In genomic region chr20:50343490-50344179, GRCh38 we compare ENCODE assay signal across 1 cellular context.
A peak's percentile ranks its signal among the peaks of the same experiment; 100 is the strongest.
TF ChIP-seq lines count a peak whose summit lies in the region.

No MANE protein-coding gene starts in this region.

TF ChIP-seq in HepG2, 621 proteins besides CTCF, POLR2A, EP300 and RAD21 (continued from another document and continues in another):
- TF ChIP-seq MXI1 (IDR thresholded peaks at IDR 0.05; ENCODE audit: borderline replicate concordance, low read depth, low read length) (0 out of 3 replicates have a peak, but pooled peaks have one; percentile 33), BCLAF1 (IDR thresholded peaks at IDR 0.05) (no peak), IKZF5 (CRISPR knock-in tag; IDR thresholded peaks at IDR 0.05) (no peak), ZNF749 (CRISPR knock-in tag; IDR thresholded peaks at IDR 0.05; ENCODE audit: borderline replicate concordance) (no peak), ZXDC (CRISPR knock-in tag; IDR thresholded peaks at IDR 0.05) (no peak), ZNF546 (CRISPR knock-in tag; conservative IDR thresholded peaks at IDR 0.05) (no peak), MBNL3 (CRISPR knock-in tag; conservative IDR thresholded peaks at IDR 0.05) (no peak), ZNF766 (CRISPR knock-in tag; IDR thresholded peaks at IDR 0.05; ENCODE audit: borderline replicate concordance) (no peak), ZNF460 (CRISPR knock-in tag; IDR thresholded peaks at IDR 0.05; ENCODE audit: borderline replicate concordance) (no peak), DNMT1 (CRISPR knock-in tag; IDR thresholded peaks at IDR 0.05) (no peak), ZMYM2 (CRISPR knock-in tag; IDR thresholded peaks at IDR 0.05) (no peak), ZNF724P (CRISPR knock-in tag; IDR thresholded peaks at IDR 0.05; ENCODE audit: borderline replicate concordance) (0 out of 2 replicates have a peak, but pooled peaks have one; percentile 72), MTA1 (CRISPR knock-in tag; IDR thresholded peaks at IDR 0.05; ENCODE audit: borderline replicate concordance) (peak; percentile 81; the same call in 1 of the 2 replicates), ZNF619 (CRISPR knock-in tag; IDR thresholded peaks at IDR 0.05) (no peak), ZMAT5 (CRISPR knock-in tag; IDR thresholded peaks at IDR 0.05; ENCODE audit: borderline replicate concordance, low read depth) (no peak), ZNF260 (CRISPR knock-in tag; IDR thresholded peaks at IDR 0.05; ENCODE audit: borderline replicate concordance, low read depth) (0 out of 2 replicates have a peak, but pooled peaks have one; percentile 68), REL (CRISPR knock-in tag; conservative IDR thresholded peaks at IDR 0.05) (no peak), NR0B2 (CRISPR knock-in tag; IDR thresholded peaks at IDR 0.05) (no peak), ZBTB4 (CRISPR knock-in tag; IDR thresholded peaks at IDR 0.05; ENCODE audit: borderline replicate concordance) (0 out of 2 replicates have a peak, but pooled peaks have one; percentile 28), ZFP36L2 (CRISPR knock-in tag; IDR thresholded peaks at IDR 0.05) (no peak), REPIN1 (CRISPR knock-in tag; IDR thresholded peaks at IDR 0.05; ENCODE audit: borderline replicate concordance, low read depth) (0 out of 2 replicates have a peak, but pooled peaks have one; percentile 44), ZNF18 (CRISPR knock-in tag; IDR thresholded peaks at IDR 0.05; ENCODE audit: insufficient replicate concordance) (no peak), ZBTB44 (CRISPR knock-in tag; IDR thresholded peaks at IDR 0.05) (no peak), NFAT5 (CRISPR knock-in tag; IDR thresholded peaks at IDR 0.05) (no peak), ZNF343 (CRISPR knock-in tag; IDR thresholded peaks at IDR 0.05) (no peak), FOXK2 (IDR thresholded peaks at IDR 0.05) (no peak), ZBTB37 (CRISPR knock-in tag; IDR thresholded peaks at IDR 0.05) (no peak), HMG20A (CRISPR knock-in tag; IDR thresholded peaks at IDR 0.05; ENCODE audit: borderline replicate concordance) (no peak), IRF9 (CRISPR knock-in tag; IDR thresholded peaks at IDR 0.05; ENCODE audit: borderline replicate concordance) (no peak), ELF1 (CRISPR knock-in tag; IDR thresholded peaks at IDR 0.05) (no peak), ZFYVE20 (CRISPR knock-in tag; IDR thresholded peaks at IDR 0.05; ENCODE audit: borderline replicate concordance, low read depth) (no peak), NAIF1 (CRISPR knock-in tag; IDR thresholded peaks at IDR 0.05; ENCODE audit: borderline replicate concordance) (no peak), MTF1 (CRISPR knock-in tag; IDR thresholded peaks at IDR 0.05) (no peak), RBM39 (IDR thresholded peaks at IDR 0.05; ENCODE audit: low read depth, low read length, poor library complexity, severe bottlenecking) (no peak)
